In genomic region chrX:149938427-149939270, GRCh38 we compare ENCODE assay signal across 8 cellular contexts. TPM values are rescaled to one million over a fixed set of nuclear protein-coding genes. Genes with fewer than 3 reads are reported as not detected.
DNase-seq lines count a peak whose midpoint lies in the region; ATAC-seq and TF ChIP-seq lines count a peak whose summit lies in the region.

EOLA2 (minus strand) TSS chrX:149938491; CDS start chrX:149933874, 4,617 bp downstream.

- no peaks in the 10 kb centered on the region for H4K20me1 ChIP-seq in KMS-11 (ENCODE audit: insufficient read depth)

- peak within 1 kb of the TSS; percentile 63 for H3K4me2 ChIP-seq in KMS-11

- no peaks in the 10 kb centered on the region for H3K9me3 Mint-ChIP-seq in activated T-cell treated with anti-CD3 and anti-CD28 coated beads, Interleukin-2, amount 50 U/mL, for 4 hours

- no TSS peak for BruUV-seq in Panc1 (replicated peaks; lab: Mats Ljungman, UMichigan)

- H3K27ac ChIP-seq in KMS-11 (peak within 1 kb of the TSS; percentile 71), Panc1 (ENCODE audit: low read length) (peak within 1 kb of the TSS; percentile 91), mucosa of rectum (ENCODE audit: low read depth in 2 of 2, low read length in 2 of 2) (peak within 1 kb of the TSS; percentile 93 to 96)

- H2AFZ ChIP-seq in KMS-11 (ENCODE audit: low read depth): peak within 1 kb of the TSS; percentile 66

- H3K9me3 ChIP-seq in Panc1 (ENCODE audit: control insufficient read depth, insufficient read depth, low read depth, low read length) (no peaks in the 10 kb centered on the region), mucosa of rectum (ENCODE audit: control insufficient read depth in 2 of 2, low read length in 2 of 2) (no peaks in the 10 kb centered on the region)

- H3K36me3 ChIP-seq in KMS-11 (ENCODE audit: insufficient read depth) (no peaks in the 10 kb centered on the region), Panc1 (ENCODE audit: control insufficient read depth, insufficient read depth, low read length) (no peaks in the 10 kb centered on the region), mucosa of rectum (ENCODE audit: control insufficient read depth in 2 of 2, insufficient read depth in 2 of 2, low read length in 2 of 2) (peaks cover 0 to 3% of the 10 kb centered on the region in 2 donors)

- ATAC-seq in GM21737 (IDR thresholded peaks at IDR 0.05; ENCODE audit: unreplicated experiment) (peak; percentile 63), Panc1 (peak; percentile 86)
- ATAC-seq in activated T-cell treated with anti-CD3 and anti-CD28 coated beads, Interleukin-2, amount 50 U/mL, for 4 hours: peak; percentile 61 to 63

- peaks cover 9% of the 10 kb centered on the region; the same call in 1 of the 2 replicates for H3K79me2 ChIP-seq in KMS-11 (ENCODE audit: insufficient read depth, low read depth)

- CTCF ChIA-PET in Panc1 (lab: Charles Lee): interaction anchor here (0.6 to 0.9 kb wide), 6 partner anchors 44 to 1443 kb away, joined by 3 to 7 read pairs (median 3); partner anchors contain the start of gene EOLA1

- TF ChIP-seq CTCF in KMS-11 (conservative IDR thresholded peaks at IDR 0.05; ENCODE audit: low read depth, low read length) (peak; percentile 66), Panc1 (IDR thresholded peaks at IDR 0.05) (peak; percentile 74)

- no peak within 1 kb of the TSS for H3K4me3 ChIP-seq in KMS-11 (IDR thresholded peaks at IDR 0.05; ENCODE audit: insufficient read depth, low read depth, low read length)
- peak within 1 kb of the TSS; percentile 95 to 99 for H3K4me3 ChIP-seq in Panc1 (ENCODE audit: low read depth in 2 of 2, low read length in 2 of 2)
- H3K4me3 ChIP-seq in mucosa of rectum (ENCODE audit: low read length in 2 of 2): peak within 1 kb of the TSS; percentile 80

- H3K27me3 ChIP-seq in KMS-11 (ENCODE audit: insufficient read depth, low read depth): no peaks in the 10 kb centered on the region
- H3K27me3 ChIP-seq in Panc1 (ENCODE audit: control insufficient read depth, insufficient read depth, low read length): no peaks in the 10 kb centered on the region
- H3K27me3 ChIP-seq in mucosa of rectum (ENCODE audit: control insufficient read depth in 2 of 2, insufficient read depth in 2 of 2, low read length in 2 of 2): no peaks in the 10 kb centered on the region

- DNase-seq in DMS53 treated with DMSO at 0.1 percent for 48 hours (lab: John Stamatoyannopoulos, UW; ENCODE audit: unreplicated experiment) (peak; percentile 92), Panc1 (ENCODE audit: low read depth, low spot score) (peak; percentile 97), erythroblast (lab: John Stamatoyannopoulos, UW) (peak; percentile 97 to 99)
- peak; percentile 88 for DNase-seq in activated T-cell treated with anti-CD3 and anti-CD28 coated beads, Interleukin-2, amount 50 U/mL, for 4 hours
- peak; percentile 90 for DNase-seq in stimulated activated CD8-positive, alpha-beta memory T cell treated with anti-CD3 and anti-CD28 coated beads, Interleukin-4, amount 100 ng/mL, for 48 hours

- intact Hi-C loops in Panc1 (cut with micrococcal nuclease; ENCODE audit: unreplicated experiment): no loop called here

- H3K9ac ChIP-seq in KMS-11 (peak within 1 kb of the TSS; percentile 73), mucosa of rectum (ENCODE audit: low read depth in 1 of 2, low read length in 2 of 2) (peak within 1 kb of the TSS; percentile 84 to 93)

- H3K4me1 ChIP-seq in KMS-11 (ENCODE audit: low read depth, poor library complexity, severe bottlenecking) (no peaks in the 10 kb centered on the region), Panc1 (ENCODE audit: control insufficient read depth, insufficient read depth, low read length) (peaks cover 7% of the 10 kb centered on the region; the same call in 1 of the 2 replicates), mucosa of rectum (ENCODE audit: control insufficient read depth in 2 of 2, insufficient read depth in 2 of 2, low read length in 2 of 2) (peaks cover 0 to 8% of the 10 kb centered on the region in 2 donors)

- no peaks in the 10 kb centered on the region for H3K27me3 Mint-ChIP-seq in activated T-cell treated with anti-CD3 and anti-CD28 coated beads, Interleukin-2, amount 50 U/mL, for 4 hours (ENCODE audit: low read depth)

- peaks cover 2% of the 10 kb centered on the region for H3K36me3 Mint-ChIP-seq in activated T-cell treated with anti-CD3 and anti-CD28 coated beads, Interleukin-2, amount 50 U/mL, for 4 hours (ENCODE audit: insufficient read depth)

- in situ Hi-C loops in Panc1 (cut with HindIII; ENCODE audit: low pct_unique_long_range_greater_than_20kb, low sequenced_read_pairs): no loop called here

- H3K4me3 Mint-ChIP-seq in activated T-cell treated with anti-CD3 and anti-CD28 coated beads, Interleukin-2, amount 50 U/mL, for 4 hours: peak within 1 kb of the TSS; percentile 88

- H3K4me1 Mint-ChIP-seq in activated T-cell treated with anti-CD3 and anti-CD28 coated beads, Interleukin-2, amount 50 U/mL, for 4 hours (ENCODE audit: low read depth): no peaks in the 10 kb centered on the region

- POLR2A ChIA-PET in Panc1 (lab: Charles Lee): interaction anchor here (0.6 to 0.7 kb wide), 3 partner anchors 174 to 943 kb away, joined by 10 to 18 read pairs (median 13); no protein-coding TSS in a partner anchor

- peak; percentile 81 for TF ChIP-seq POLR2A in erythroblast (IDR thresholded peaks at IDR 0.05; ENCODE audit: low read length)

RNA-seq across cellular contexts. Expression of gene EOLA2, which starts in this region (rescaled TPM):
- 75.0 TPM for total RNA-seq in Panc1 (2021; ENCODE audit: unreplicated experiment)
- 67.9 TPM for polyA plus RNA-seq in Panc1 (2012; ENCODE audit: insufficient read length)
- total RNA-seq in activated T-cell treated with anti-CD3 and anti-CD28 coated beads, Interleukin-2, amount 50 U/mL, for 4 hours: 10 to 100 TPM; 45.9 to 51.4 (median 50.9) TPM
